In genomic region chr19:16470541-16470910, GRCh38 we compare ENCODE assay signal across 8 cellular contexts. TPM values are rescaled to one million over a fixed set of nuclear protein-coding genes. Genes with fewer than 3 reads are reported as not detected.
DNase-seq lines count a peak whose midpoint lies in the region; ATAC-seq and TF ChIP-seq lines count a peak whose summit lies in the region.

No MANE protein-coding gene starts in this region.

- TF ChIP-seq POLR2A in spleen (IDR thresholded peaks at IDR 0.05): no peak

- no peak overlapping the region for H3K27ac Mint-ChIP-seq in T-cell

- H3K4me1 ChIP-seq in spleen: peaks cover 16 to 66% (median 35%) of the 10 kb centered on the region in 6 donors

- peak overlapping the region in 4 of 8 donors; percentile 48 to 93 (median 91) for H3K27ac ChIP-seq in spleen

- H3K4me3 ChIP-seq in fibroblast of the aortic adventitia (ENCODE audit: low read depth, low read length): peak overlapping the region; percentile 81
- H3K4me3 ChIP-seq in spleen: peak overlapping the region in 7 of 8 donors; percentile 88 to 99 (median 99)

- CTCF ChIA-PET in T-cell (lab: Charles Lee): no interaction called here

- H3K4me1 Mint-ChIP-seq in T-cell: peaks cover 44 to 47% (median 46%) of the 10 kb centered on the region in 3 donors

- POLR2A ChIA-PET in T-cell (lab: Charles Lee): no interaction called here

- no peaks in the 10 kb centered on the region for H3K36me3 ChIP-seq in spleen

- TF ChIP-seq CTCF in fibroblast of the aortic adventitia (IDR thresholded peaks at IDR 0.05; ENCODE audit: insufficient read depth, low read length) (no peak), spleen (IDR thresholded peaks at IDR 0.05 in 8 of 11, conservative IDR thresholded peaks at IDR 0.05 in 3 of 11) (no peak)

- 44 to 68% (median 54%) methylated on average over 7 of the region's 7 CpGs for WGBS in spleen, 5 donors

- peak; percentile 27 to 29 for DNase-seq in NCI-H524 (lab: John Stamatoyannopoulos, UW)
- DNase-seq in NCI-H524 treated with DMSO at 0.1 percent for 48 hours (lab: John Stamatoyannopoulos, UW): no peak
- no peak for DNase-seq in T-cell
- DNase-seq in fibroblast of the aortic adventitia (ENCODE audit: low read depth): no peak
- no peak for DNase-seq in spleen
- no peak for DNase-seq in NCI-H345 (lab: John Stamatoyannopoulos, UW)
- DNase-seq in OCI-M2 (lab: John Stamatoyannopoulos, UW; ENCODE audit: unreplicated experiment): no peak

- ATAC-seq in T-cell (replicated peaks in 1 of 4) (no peak), HG02759 (IDR thresholded peaks at IDR 0.05; ENCODE audit: unreplicated experiment) (no peak)

- peaks cover 9% of the 10 kb centered on the region for H3K36me3 Mint-ChIP-seq in T-cell

- intact Hi-C loops in spleen (cut with DNase I; ENCODE audit: low total_unique reads): no loop called here

- no peaks in the 10 kb centered on the region for H3K27me3 Mint-ChIP-seq in T-cell

- peaks cover 0 to 8% (median 2%) of the 10 kb centered on the region in 8 donors for H3K9me3 ChIP-seq in spleen

- peak overlapping the region; percentile 80 to 86 (median 84) for H3K4me3 Mint-ChIP-seq in T-cell

- H3K9me3 Mint-ChIP-seq in T-cell: peaks cover 0 to 1% (median 0%) of the 10 kb centered on the region in 3 donors

- no peaks in the 10 kb centered on the region for H3K27me3 ChIP-seq in spleen (replicated peaks in 1 of 7)

RNA-seq across cellular contexts. Expression of gene EPS15L1, which starts 1.2 kb away (rescaled TPM):
- total RNA-seq in T-cell (10 to 100 TPM; 42.0 to 60.2 (median 57.7) TPM), fibroblast of the aortic adventitia (ENCODE audit: low replicate concordance) (10.5 and 15.8 TPM in 2 replicates), spleen (10 to 100 TPM; 28.3 to 81.7 (median 50.3) TPM)
- 10 to 100 TPM; 17.0 to 29.3 (median 20.0) TPM for polyA plus RNA-seq in spleen

RNA-seq across cellular contexts. Expression of gene CALR3, which starts 25.4 kb away (rescaled TPM):
- total RNA-seq in T-cell: not detected
- total RNA-seq in fibroblast of the aortic adventitia (ENCODE audit: low replicate concordance): not detected in 2 replicates
- not detected for total RNA-seq in spleen
- under 1 TPM; 0.07 to 0.10 (median 0.08) TPM for polyA plus RNA-seq in spleen

RNA-seq across cellular contexts. Expression of gene C19orf44, which starts 25.7 kb away (rescaled TPM):
- 1 to 10 TPM; 2.3 to 4.6 (median 3.3) TPM for total RNA-seq in T-cell
- 7.5 and 7.9 TPM in 2 replicates for total RNA-seq in fibroblast of the aortic adventitia (ENCODE audit: low replicate concordance)
- 1 to 10 TPM; 3.1 to 7.5 (median 4.8) TPM for total RNA-seq in spleen
- polyA plus RNA-seq in spleen: 1 to 10 TPM; 2.3 to 4.3 (median 3.8) TPM

Comparison
In these comparisons a context has a peak if more than half of its experiments do, and no peak if none do; other contexts are left out.
1. DNase-seq: peak in NCI-H524 (2 of 2); none in NCI-H524 treated with DMSO at 0.1 percent for 48 hours (single experiment), T-cell (0 of 34), fibroblast of the aortic adventitia (single experiment), spleen (single experiment), NCI-H345 (single experiment) and OCI-M2 (single experiment).